In the genomic region with DNA sequence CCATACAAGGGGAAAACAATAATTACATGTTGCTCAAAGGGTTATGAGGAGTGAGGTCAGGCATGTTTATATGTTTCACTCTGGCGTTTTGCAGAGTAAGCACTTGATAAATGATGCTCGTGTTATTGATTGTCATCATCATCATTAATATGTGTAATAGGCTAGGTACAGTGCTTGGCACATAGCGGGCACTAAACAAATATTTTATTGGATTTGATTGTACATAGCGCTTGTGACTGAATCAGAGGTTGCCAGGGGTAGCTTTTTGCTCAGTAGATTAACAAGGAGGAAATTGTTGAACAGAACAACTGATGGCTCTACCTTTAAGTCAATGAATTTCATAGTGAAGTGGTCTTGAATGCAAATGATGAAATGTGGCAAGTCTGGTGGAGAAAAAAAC, we compare ENCODE assay signal across 31 cellular contexts.
"Had no signal": no experiment of that assay in that cellular context is flagged by ENCODE, and none has a peak within 500 bp of the region (broad histone marks: within the 10 kb centered on the region; RNA-seq: fewer than 3 reads in every experiment).

No MANE protein-coding gene starts in this region.

- H3K4me3 ChIP-seq: breast epithelium, MG63, Peyer's patch, SJSA1 had no signal

- H3K36me3 ChIP-seq: breast epithelium, MG63, Peyer's patch, SJSA1 had no signal

- H3K4me3 Mint-ChIP-seq: activated CD4-positive, alpha-beta T cell treated with anti-CD3 and anti-CD28 coated beads, Interleukin-2, amount 10 ng/mL, durations not matched to agents 24 days and 14 days; activated CD8-positive, alpha-beta T cell treated with anti-CD3 and anti-CD28 coated beads for 36 hours; activated naive CD8-positive, alpha-beta T cell treated with anti-CD3 and anti-CD28 coated beads for 36 hours; activated T-cell treated with anti-CD3 and anti-CD28 coated beads, Interleukin-2, amount 50 U/mL, for 72 hours; activated T-helper 17 cell treated with anti-CD3 and anti-CD28 coated beads, Interleukin-2, amount 50 U/mL, for 72 hours; T-helper 1 cell treated with Interleukin-12 subunit alpha and Interleukin-12 subunit beta and Interleukin-4 antibody, amounts not matched to agents 30 μg/mL and 1 μg/mL, for 36 hours; T-helper 2 cell treated with Interferon-gamma antibody and Interleukin-4, amounts not matched to agents 5 μg/mL and 100 μg/mL, for 36 hours had no signal

- H3K36me3 Mint-ChIP-seq: activated naive CD8-positive, alpha-beta T cell treated with anti-CD3 and anti-CD28 coated beads for 36 hours had no signal

- ATAC-seq: activated CD8-positive, alpha-beta T cell treated with anti-CD3 and anti-CD28 coated beads for 36 hours; activated T-cell treated with anti-CD3 and anti-CD28 coated beads, Interleukin-2, amount 50 U/mL, for 72 hours; activated T-helper 17 cell treated with anti-CD3 and anti-CD28 coated beads, Interleukin-2, amount 50 U/mL, for 72 hours had no signal

- FAIRE-seq: TTC549 had no signal

- H3K27me3 Mint-ChIP-seq: activated naive CD8-positive, alpha-beta T cell treated with anti-CD3 and anti-CD28 coated beads for 36 hours had no signal

- H3K4me1 Mint-ChIP-seq: activated CD4-positive, alpha-beta T cell treated with anti-CD3 and anti-CD28 coated beads, Interleukin-2, amount 10 ng/mL, durations not matched to agents 24 days and 14 days; activated naive CD8-positive, alpha-beta T cell treated with anti-CD3 and anti-CD28 coated beads for 36 hours; activated T-helper 17 cell treated with anti-CD3 and anti-CD28 coated beads, Interleukin-2, amount 50 U/mL, for 72 hours had no signal

- H3K27ac ChIP-seq: breast epithelium, Peyer's patch, SJSA1 had no signal

- H3K9me3 Mint-ChIP-seq: activated CD4-positive, alpha-beta T cell treated with anti-CD3 and anti-CD28 coated beads, Interleukin-2, amount 10 ng/mL, durations not matched to agents 24 days and 14 days; activated CD8-positive, alpha-beta T cell treated with anti-CD3 and anti-CD28 coated beads for 36 hours; activated naive CD8-positive, alpha-beta T cell treated with anti-CD3 and anti-CD28 coated beads for 36 hours; activated T-cell treated with anti-CD3 and anti-CD28 coated beads, Interleukin-2, amount 50 U/mL, for 72 hours; activated T-helper 17 cell treated with anti-CD3 and anti-CD28 coated beads, Interleukin-2, amount 50 U/mL, for 72 hours; T-helper 1 cell treated with Interleukin-12 subunit alpha and Interleukin-12 subunit beta and Interleukin-4 antibody, amounts not matched to agents 30 μg/mL and 1 μg/mL, for 36 hours; T-helper 2 cell treated with Interferon-gamma antibody and Interleukin-4, amounts not matched to agents 5 μg/mL and 100 μg/mL, for 36 hours had no signal

- H3K27me3 ChIP-seq: breast epithelium, MG63, Peyer's patch had no signal

- H3K9ac ChIP-seq: SK-N-SH had no signal

- H3K27ac Mint-ChIP-seq: activated CD4-positive, alpha-beta T cell treated with anti-CD3 and anti-CD28 coated beads, Interleukin-2, amount 10 ng/mL, durations not matched to agents 24 days and 14 days; activated CD8-positive, alpha-beta T cell treated with anti-CD3 and anti-CD28 coated beads for 36 hours; activated naive CD8-positive, alpha-beta T cell treated with anti-CD3 and anti-CD28 coated beads for 36 hours; activated T-cell treated with anti-CD3 and anti-CD28 coated beads, Interleukin-2, amount 50 U/mL, for 72 hours; activated T-helper 17 cell treated with anti-CD3 and anti-CD28 coated beads, Interleukin-2, amount 50 U/mL, for 72 hours; T-helper 1 cell treated with Interleukin-12 subunit alpha and Interleukin-12 subunit beta and Interleukin-4 antibody, amounts not matched to agents 30 μg/mL and 1 μg/mL, for 36 hours; T-helper 2 cell treated with Interferon-gamma antibody and Interleukin-4, amounts not matched to agents 5 μg/mL and 100 μg/mL, for 36 hours had no signal

- DNase-seq: activated CD4-positive, alpha-beta T cell treated with anti-CD3 and anti-CD28 coated beads, Interleukin-2, amount 10 ng/mL, durations not matched to agents 24 days and 14 days; activated CD4-positive, alpha-beta T cell treated with anti-CD3 and anti-CD28 coated beads, Interleukin-2, amount 50 U/mL, for 4 hours; activated CD8-positive, alpha-beta T cell treated with anti-CD3 and anti-CD28 coated beads for 36 hours; activated effector memory CD4-positive, alpha-beta T cell treated with anti-CD3 and anti-CD28 coated beads, Interleukin-2, amount 50 U/mL, for 16 hours; activated naive CD4-positive, alpha-beta T cell; activated naive CD4-positive, alpha-beta T cell treated with anti-CD3 and anti-CD28 coated beads, Interleukin-2, amount 50 U/mL, for 16 hours; activated naive CD8-positive, alpha-beta T cell treated with anti-CD3 and anti-CD28 coated beads for 36 hours; activated T-cell treated with anti-CD3 and anti-CD28 coated beads, Interleukin-2, amount 50 U/mL, for 1 hour; activated T-cell treated with anti-CD3 and anti-CD28 coated beads, Interleukin-2, amount 50 U/mL, for 72 hours; amniotic stem cell; aorta; cerebellar nuclear complex; Karpas-422; MG63; NCI-H1048; NCI-H1105 treated with DMSO at 0.1 percent for 48 hours; NCI-H1436; NCI-H1694 treated with DMSO at 0.1 percent for 48 hours; NCI-H2029; NCI-H345; NCI-H524 treated with DMSO at 0.1 percent for 48 hours; Peyer's patch; RPMI8226; SHP77 treated with DMSO at 0.1 percent for 48 hours; SK-N-SH had no signal

- H3K9me3 ChIP-seq: breast epithelium, MG63, Peyer's patch, SK-N-SH had no signal

- H3K4me1 ChIP-seq: Peyer's patch had no signal
